In the genomic region with DNA sequence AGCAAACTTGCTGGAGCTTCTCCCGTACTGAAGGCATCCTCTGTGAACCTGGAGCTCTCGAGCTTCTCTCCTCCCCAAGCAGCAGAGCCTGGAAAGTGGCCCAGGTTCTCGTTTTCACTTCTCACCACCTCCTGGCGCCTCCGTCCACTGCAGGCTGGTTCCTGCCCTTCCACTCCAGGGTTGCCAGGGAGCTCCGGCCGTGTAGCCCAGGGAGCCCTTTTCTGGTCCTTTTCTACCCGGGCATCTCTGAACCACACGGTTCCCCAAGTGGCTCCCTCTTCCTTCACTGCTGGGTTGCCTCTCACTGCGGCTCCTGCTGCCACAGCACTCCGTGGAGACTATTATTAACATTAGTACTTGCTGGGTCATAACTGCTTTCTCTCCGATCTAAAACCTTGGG, we compare ENCODE assay signal across 1 cellular context.
TF ChIP-seq lines count a peak whose summit lies in the region.

No MANE protein-coding gene starts in this region.

TF ChIP-seq in H1, 55 proteins besides CTCF, POLR2A, EP300 and RAD21:
- TF ChIP-seq JUND (IDR thresholded peaks at IDR 0.05; ENCODE audit: low read length) (no peak), CBX8 (IDR thresholded peaks at IDR 0.05; ENCODE audit: borderline replicate concordance, low read depth, low read length) (no peak), MAX (IDR thresholded peaks at IDR 0.05) (no peak), ATF3 (IDR thresholded peaks at IDR 0.05; ENCODE audit: insufficient read depth, low read depth, low read length) (no peak), BRCA1 (IDR thresholded peaks at IDR 0.05; ENCODE audit: low read depth, low read length) (no peak), TBP (IDR thresholded peaks at IDR 0.05; ENCODE audit: low read depth, low read length) (no peak), TAF7 (optimal IDR thresholded peaks at IDR 0.05; ENCODE audit: borderline replicate concordance, low read depth, low read length) (no peak)
